ENCODE assay signal across 19 cellular contexts in genomic region chr1:61973100-61973837, GRCh38.
"Had no signal": no experiment of that assay in that cellular context is flagged by ENCODE, and none has a peak within 500 bp of the region (broad histone marks: within the 10 kb centered on the region; RNA-seq: fewer than 3 reads in every experiment).

No MANE protein-coding gene starts in this region.

- ATAC-seq: activated CD4-positive, CD25-positive, alpha-beta regulatory T cell treated with anti-CD3 and anti-CD28 coated beads, Interleukin-2, amount 50 U/mL, for 24 hours; left lung; natural killer cell treated with Interleukin-12 subunit alpha and Interleukin-12 subunit beta and Interleukin-15 and Interleukin-18, amount 100 ng/mL, for 72 hours; stimulated activated effector memory CD8-positive, alpha-beta T cell treated with anti-CD3 and anti-CD28 coated beads, Interleukin-12 subunit alpha, Interleukin-12 subunit beta, amount 100 ng/mL, for 72 hours had no signal

- H3K4me2 ChIP-seq: SK-N-SH had no signal

- H3K27ac ChIP-seq: brain microvascular endothelial cell, left lung, tibial nerve had no signal

- H3K36me3 ChIP-seq: brain microvascular endothelial cell, left lung, tibial nerve had no signal

- DNase-seq: activated CD4-positive, alpha-beta T cell treated with anti-CD3 and anti-CD28 coated beads, Interleukin-2, amount 50 U/mL, for 1 hour; activated CD8-positive, alpha-beta memory T cell treated with anti-CD3 and anti-CD28 coated beads for 24 hours; activated naive CD4-positive, alpha-beta T cell; anterior cingulate cortex; brain microvascular endothelial cell; cerebellar nuclear complex; effector CD8-positive, alpha-beta T cell; foreskin fibroblast; head of caudate nucleus; left lung; mesendoderm; occipital lobe; SK-N-SH; T-helper 1 cell; T1000 had no signal

- H3K4me3 ChIP-seq: left lung, tibial nerve had no signal

- H3K4me1 ChIP-seq: left lung, tibial nerve had no signal

- H3K9me3 ChIP-seq: left lung, SK-N-SH, tibial nerve had no signal

- H3K9ac ChIP-seq: SK-N-SH had no signal

- H3K27me3 ChIP-seq: brain microvascular endothelial cell, left lung, tibial nerve had no signal
